10 cellular contexts compared by ENCODE assay signal in the genomic region with DNA sequence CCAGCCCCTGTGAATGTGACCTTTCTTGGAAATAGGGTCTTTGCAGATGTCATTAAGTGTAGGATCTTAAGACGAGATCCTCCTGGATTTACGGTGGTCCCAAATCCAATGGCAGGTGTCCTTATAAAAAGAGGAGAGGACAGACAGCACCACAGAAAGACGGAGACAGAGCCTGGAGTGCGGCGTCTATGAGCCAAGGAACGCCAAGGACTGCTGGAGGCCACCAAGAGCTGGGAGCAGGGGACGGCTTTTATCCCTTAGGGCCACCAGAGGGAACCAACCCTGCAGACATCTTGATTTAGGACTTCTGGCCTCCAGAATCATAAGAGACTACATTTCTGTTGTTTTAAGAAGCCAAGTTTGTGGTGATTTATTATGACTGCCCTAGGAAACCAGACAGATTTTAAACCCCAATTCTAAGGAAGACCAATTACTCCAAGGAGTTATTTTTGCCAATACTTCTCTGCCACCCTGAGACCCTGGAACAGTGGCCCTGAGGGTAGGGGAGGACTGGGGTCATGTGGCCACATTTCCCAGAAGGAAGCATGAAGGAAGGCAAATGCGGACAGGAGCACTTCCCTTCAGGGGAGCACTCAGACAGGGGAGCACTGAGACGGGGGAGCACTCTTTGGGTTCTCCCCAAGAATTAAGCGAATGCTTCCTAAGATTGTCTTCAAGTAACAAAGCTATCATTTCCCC.
DNase-seq lines count a peak whose midpoint lies in the region; ATAC-seq and TF ChIP-seq lines count a peak whose summit lies in the region.
"Had no signal": no experiment of that assay in that cellular context is flagged by ENCODE, and none has a peak within 500 bp of the region (broad histone marks: within the 10 kb centered on the region; RNA-seq: fewer than 3 reads in every experiment).

No MANE protein-coding gene starts in this region.

- DNase-seq in AG09309 (ENCODE audit: low read depth), result no peak
- DNase-seq in GM23248, result peak; percentile 21
- DNase-seq in left lobe of liver (ENCODE audit: low spot score), result no peak
- no peak for DNase-seq in Calu3
- DNase-seq in HK-2 (ENCODE audit: unreplicated experiment), result no peak
- DNase-seq in activated CD4-positive, CD25-positive, alpha-beta regulatory T cell treated with anti-CD3 and anti-CD28 coated beads, Interleukin-2, amount 50 U/mL, for 72 hours, result no peak
- DNase-seq in CD8-positive, alpha-beta memory T cell, result no peak
- DNase-seq: stimulated activated naive CD4-positive, alpha-beta T cell had no signal

- in situ Hi-C loops in GM23248 (cut with MboI), result no loop called here

- no peaks in the 10 kb centered on the region for H3K9me3 Mint-ChIP-seq in Calu3 (ENCODE audit: low read depth, unreplicated experiment)
- peaks cover 0 to 2% (median 0%) of the 10 kb centered on the region in 5 donors for H3K9me3 Mint-ChIP-seq in CD8-positive, alpha-beta memory T cell

- WGBS in GM23248 (ENCODE audit: low coverage in 1 of 2, low lambda C conversion rate in 2 of 2, missing lambda C conversion rate in 2 of 2), 2 experiments, result 40 to 42% methylated on average over 10 of the region's 10 CpGs

- H3K79me2 ChIP-seq in GM23248 (ENCODE audit: insufficient read depth), result no peaks in the 10 kb centered on the region
- no peaks in the 10 kb centered on the region for H3K79me2 ChIP-seq in SU-DHL-6 (ENCODE audit: insufficient read depth, low read length)

- H3K4me3 ChIP-seq in AG09309 (ENCODE audit: control insufficient read depth, low read depth, low read length) (no peak overlapping the region), GM23248 (no peak overlapping the region), SU-DHL-6 (ENCODE audit: insufficient read depth, low read length, poor library complexity, severe bottlenecking) (no peak overlapping the region)
- no peak overlapping the region for H3K4me3 ChIP-seq in CD8-positive, alpha-beta memory T cell (ENCODE audit: low read length)

- TF ChIP-seq CTCF in AG09309 (IDR thresholded peaks at IDR 0.05; ENCODE audit: control insufficient read depth, insufficient read depth, low read depth, low read length, missing control alignments), result peak; percentile 45
- TF ChIP-seq CTCF in SU-DHL-6 (IDR thresholded peaks at IDR 0.05; ENCODE audit: insufficient read depth, low read length, poor library complexity, severe bottlenecking), result peak; percentile 19
- TF ChIP-seq CTCF in Calu3 (IDR thresholded peaks at IDR 0.05; ENCODE audit: unreplicated experiment), result no peak

- H3K4me3 Mint-ChIP-seq in Calu3 (ENCODE audit: low read depth, unreplicated experiment), result no peak overlapping the region
- no peak overlapping the region for H3K4me3 Mint-ChIP-seq in CD8-positive, alpha-beta memory T cell

- H3K9ac ChIP-seq in GM23248 (no peak overlapping the region), SU-DHL-6 (ENCODE audit: low read length) (no peak overlapping the region)
- H3K9ac ChIP-seq: KMS-11 had no signal

- intact Hi-C loops in Calu3 (cut with micrococcal nuclease; ENCODE audit: unreplicated experiment), result no loop called here

- H3K27ac ChIP-seq in GM23248 (no peak overlapping the region), SU-DHL-6 (ENCODE audit: low read depth, low read length) (no peak overlapping the region)
- H3K27ac ChIP-seq in CD8-positive, alpha-beta memory T cell (ENCODE audit: low read depth, low read length), result no peak overlapping the region
- H3K27ac ChIP-seq: KMS-11 had no signal

- H3K9me2 ChIP-seq in GM23248 (ENCODE audit: insufficient read depth), result no peaks in the 10 kb centered on the region
- no peaks in the 10 kb centered on the region for H3K9me2 ChIP-seq in SU-DHL-6 (replicated peaks; ENCODE audit: insufficient read depth, low read length)

- H4K20me1 ChIP-seq in GM23248 (ENCODE audit: insufficient read depth), result no peaks in the 10 kb centered on the region
- no peaks in the 10 kb centered on the region for H4K20me1 ChIP-seq in SU-DHL-6 (ENCODE audit: low read depth, low read length)

- H3K4me1 ChIP-seq in GM23248 (ENCODE audit: insufficient read depth), result no peaks in the 10 kb centered on the region
- H3K4me1 ChIP-seq in CD8-positive, alpha-beta memory T cell (ENCODE audit: insufficient read depth, low read length), result no peaks in the 10 kb centered on the region

- H3K9me3 ChIP-seq in GM23248 (ENCODE audit: low read depth) (no peaks in the 10 kb centered on the region), SU-DHL-6 (ENCODE audit: insufficient read depth, low read length) (no peaks in the 10 kb centered on the region)
- H3K9me3 ChIP-seq in CD8-positive, alpha-beta memory T cell (ENCODE audit: low read length), result no peaks in the 10 kb centered on the region

- peak; percentile 21 for ATAC-seq in left lobe of liver

- H3K27me3 ChIP-seq in GM23248 (replicated peaks; ENCODE audit: insufficient read depth), result peaks cover 85% of the 10 kb centered on the region
- H3K27me3 ChIP-seq in SU-DHL-6 (ENCODE audit: low read length), result no peaks in the 10 kb centered on the region
- no peaks in the 10 kb centered on the region for H3K27me3 ChIP-seq in CD8-positive, alpha-beta memory T cell (ENCODE audit: insufficient read depth, low read length, poor library complexity, severe bottlenecking)

- H3F3A ChIP-seq in GM23248 (ENCODE audit: insufficient read depth) (no peaks in the 10 kb centered on the region), SU-DHL-6 (ENCODE audit: insufficient read depth) (no peaks in the 10 kb centered on the region)

- H3K36me3 ChIP-seq in GM23248 (ENCODE audit: low read depth) (no peaks in the 10 kb centered on the region), SU-DHL-6 (ENCODE audit: low read length) (no peaks in the 10 kb centered on the region)
- H3K36me3 ChIP-seq in CD8-positive, alpha-beta memory T cell (ENCODE audit: insufficient read depth, low read length), result no peaks in the 10 kb centered on the region

- H2AFZ ChIP-seq in GM23248, result no peak overlapping the region
- no peak overlapping the region for H2AFZ ChIP-seq in SU-DHL-6 (ENCODE audit: low read depth, low read length, severe bottlenecking)

- no TSS peak for BruUV-seq in Calu3 (replicated peaks; lab: Mats Ljungman, UMichigan)

- H3K4me1 Mint-ChIP-seq in Calu3 (ENCODE audit: low read depth, unreplicated experiment), result no peaks in the 10 kb centered on the region
- no peaks in the 10 kb centered on the region for H3K4me1 Mint-ChIP-seq in CD8-positive, alpha-beta memory T cell

- H3K27ac Mint-ChIP-seq in Calu3 (ENCODE audit: unreplicated experiment), result no peak overlapping the region
- no peak overlapping the region for H3K27ac Mint-ChIP-seq in CD8-positive, alpha-beta memory T cell

- H3K36me3 Mint-ChIP-seq in Calu3 (ENCODE audit: insufficient read depth, unreplicated experiment), result no peaks in the 10 kb centered on the region
- H3K36me3 Mint-ChIP-seq in CD8-positive, alpha-beta memory T cell, result no peaks in the 10 kb centered on the region

- CTCF ChIA-PET in Calu3 (lab: Charles Lee), result no interaction called here
- CTCF ChIA-PET in CD8-positive, alpha-beta memory T cell (lab: Charles Lee), result no interaction called here

- H3K27me3 Mint-ChIP-seq in Calu3 (ENCODE audit: unreplicated experiment), result no peaks in the 10 kb centered on the region
- peaks cover 10 to 33% of the 10 kb centered on the region in 2 donors for H3K27me3 Mint-ChIP-seq in CD8-positive, alpha-beta memory T cell

- POLR2A ChIA-PET in CD8-positive, alpha-beta memory T cell (lab: Charles Lee), result no interaction called here

- no peak overlapping the region for H3K4me2 ChIP-seq in GM23248 (ENCODE audit: unreplicated experiment)
- H3K4me2 ChIP-seq in SU-DHL-6 (ENCODE audit: low read depth, low read length, poor library complexity, severe bottlenecking), result no peak overlapping the region
- H3K4me2 ChIP-seq: KMS-11 had no signal
